1 cellular context compared by ENCODE assay signal in the genomic region with DNA sequence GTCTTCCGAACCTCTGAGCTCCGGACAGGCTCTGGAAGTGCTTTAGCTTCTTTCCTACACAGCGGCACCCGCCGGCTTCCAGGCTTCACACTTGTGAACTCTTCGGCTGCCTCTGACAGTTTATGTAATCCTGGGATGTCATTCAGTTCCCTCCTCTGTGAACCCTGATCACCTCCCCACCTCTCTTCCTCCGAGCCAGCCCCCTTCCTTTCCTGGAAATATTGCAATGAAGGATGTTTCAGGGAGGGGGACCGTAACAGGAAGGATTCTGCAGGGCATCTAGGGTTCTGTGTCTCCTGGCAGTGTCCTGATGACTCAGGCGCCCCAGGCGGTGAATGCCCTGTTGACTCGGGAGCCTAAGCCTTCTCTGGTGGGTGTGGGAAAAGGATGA.
TF ChIP-seq lines count a peak whose summit lies in the region.

Gene CD14, minus strand, starts transcription at position 95 of the 391 bp plus-strand sequence. CDS start 104 bp downstream, outside the sequence.

TF ChIP-seq in H1, 55 proteins besides CTCF, POLR2A, EP300 and RAD21 (continued from another document):
- TF ChIP-seq, protein P1, sequence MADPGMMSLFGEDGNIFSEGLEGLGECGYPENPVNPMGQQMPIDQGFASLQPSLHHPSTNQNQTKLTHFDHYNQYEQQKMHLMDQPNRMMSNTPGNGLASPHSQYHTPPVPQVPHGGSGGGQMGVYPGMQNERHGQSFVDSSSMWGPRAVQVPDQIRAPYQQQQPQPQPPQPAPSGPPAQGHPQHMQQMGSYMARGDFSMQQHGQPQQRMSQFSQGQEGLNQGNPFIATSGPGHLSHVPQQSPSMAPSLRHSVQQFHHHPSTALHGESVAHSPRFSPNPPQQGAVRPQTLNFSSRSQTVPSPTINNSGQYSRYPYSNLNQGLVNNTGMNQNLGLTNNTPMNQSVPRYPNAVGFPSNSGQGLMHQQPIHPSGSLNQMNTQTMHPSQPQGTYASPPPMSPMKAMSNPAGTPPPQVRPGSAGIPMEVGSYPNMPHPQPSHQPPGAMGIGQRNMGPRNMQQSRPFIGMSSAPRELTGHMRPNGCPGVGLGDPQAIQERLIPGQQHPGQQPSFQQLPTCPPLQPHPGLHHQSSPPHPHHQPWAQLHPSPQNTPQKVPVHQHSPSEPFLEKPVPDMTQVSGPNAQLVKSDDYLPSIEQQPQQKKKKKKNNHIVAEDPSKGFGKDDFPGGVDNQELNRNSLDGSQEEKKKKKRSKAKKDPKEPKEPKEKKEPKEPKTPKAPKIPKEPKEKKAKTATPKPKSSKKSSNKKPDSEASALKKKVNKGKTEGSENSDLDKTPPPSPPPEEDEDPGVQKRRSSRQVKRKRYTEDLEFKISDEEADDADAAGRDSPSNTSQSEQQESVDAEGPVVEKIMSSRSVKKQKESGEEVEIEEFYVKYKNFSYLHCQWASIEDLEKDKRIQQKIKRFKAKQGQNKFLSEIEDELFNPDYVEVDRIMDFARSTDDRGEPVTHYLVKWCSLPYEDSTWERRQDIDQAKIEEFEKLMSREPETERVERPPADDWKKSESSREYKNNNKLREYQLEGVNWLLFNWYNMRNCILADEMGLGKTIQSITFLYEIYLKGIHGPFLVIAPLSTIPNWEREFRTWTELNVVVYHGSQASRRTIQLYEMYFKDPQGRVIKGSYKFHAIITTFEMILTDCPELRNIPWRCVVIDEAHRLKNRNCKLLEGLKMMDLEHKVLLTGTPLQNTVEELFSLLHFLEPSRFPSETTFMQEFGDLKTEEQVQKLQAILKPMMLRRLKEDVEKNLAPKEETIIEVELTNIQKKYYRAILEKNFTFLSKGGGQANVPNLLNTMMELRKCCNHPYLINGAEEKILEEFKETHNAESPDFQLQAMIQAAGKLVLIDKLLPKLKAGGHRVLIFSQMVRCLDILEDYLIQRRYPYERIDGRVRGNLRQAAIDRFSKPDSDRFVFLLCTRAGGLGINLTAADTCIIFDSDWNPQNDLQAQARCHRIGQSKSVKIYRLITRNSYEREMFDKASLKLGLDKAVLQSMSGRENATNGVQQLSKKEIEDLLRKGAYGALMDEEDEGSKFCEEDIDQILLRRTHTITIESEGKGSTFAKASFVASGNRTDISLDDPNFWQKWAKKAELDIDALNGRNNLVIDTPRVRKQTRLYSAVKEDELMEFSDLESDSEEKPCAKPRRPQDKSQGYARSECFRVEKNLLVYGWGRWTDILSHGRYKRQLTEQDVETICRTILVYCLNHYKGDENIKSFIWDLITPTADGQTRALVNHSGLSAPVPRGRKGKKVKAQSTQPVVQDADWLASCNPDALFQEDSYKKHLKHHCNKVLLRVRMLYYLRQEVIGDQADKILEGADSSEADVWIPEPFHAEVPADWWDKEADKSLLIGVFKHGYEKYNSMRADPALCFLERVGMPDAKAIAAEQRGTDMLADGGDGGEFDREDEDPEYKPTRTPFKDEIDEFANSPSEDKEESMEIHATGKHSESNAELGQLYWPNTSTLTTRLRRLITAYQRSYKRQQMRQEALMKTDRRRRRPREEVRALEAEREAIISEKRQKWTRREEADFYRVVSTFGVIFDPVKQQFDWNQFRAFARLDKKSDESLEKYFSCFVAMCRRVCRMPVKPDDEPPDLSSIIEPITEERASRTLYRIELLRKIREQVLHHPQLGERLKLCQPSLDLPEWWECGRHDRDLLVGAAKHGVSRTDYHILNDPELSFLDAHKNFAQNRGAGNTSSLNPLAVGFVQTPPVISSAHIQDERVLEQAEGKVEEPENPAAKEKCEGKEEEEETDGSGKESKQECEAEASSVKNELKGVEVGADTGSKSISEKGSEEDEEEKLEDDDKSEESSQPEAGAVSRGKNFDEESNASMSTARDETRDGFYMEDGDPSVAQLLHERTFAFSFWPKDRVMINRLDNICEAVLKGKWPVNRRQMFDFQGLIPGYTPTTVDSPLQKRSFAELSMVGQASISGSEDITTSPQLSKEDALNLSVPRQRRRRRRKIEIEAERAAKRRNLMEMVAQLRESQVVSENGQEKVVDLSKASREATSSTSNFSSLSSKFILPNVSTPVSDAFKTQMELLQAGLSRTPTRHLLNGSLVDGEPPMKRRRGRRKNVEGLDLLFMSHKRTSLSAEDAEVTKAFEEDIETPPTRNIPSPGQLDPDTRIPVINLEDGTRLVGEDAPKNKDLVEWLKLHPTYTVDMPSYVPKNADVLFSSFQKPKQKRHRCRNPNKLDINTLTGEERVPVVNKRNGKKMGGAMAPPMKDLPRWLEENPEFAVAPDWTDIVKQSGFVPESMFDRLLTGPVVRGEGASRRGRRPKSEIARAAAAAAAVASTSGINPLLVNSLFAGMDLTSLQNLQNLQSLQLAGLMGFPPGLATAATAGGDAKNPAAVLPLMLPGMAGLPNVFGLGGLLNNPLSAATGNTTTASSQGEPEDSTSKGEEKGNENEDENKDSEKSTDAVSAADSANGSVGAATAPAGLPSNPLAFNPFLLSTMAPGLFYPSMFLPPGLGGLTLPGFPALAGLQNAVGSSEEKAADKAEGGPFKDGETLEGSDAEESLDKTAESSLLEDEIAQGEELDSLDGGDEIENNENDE (IDR thresholded peaks at IDR 0.05; ENCODE audit: insufficient replicate concordance, low read length) = no peak
- no peak for TF ChIP-seq SUZ12 (IDR thresholded peaks at IDR 0.05; ENCODE audit: low read length)
- TF ChIP-seq ATF2 (IDR thresholded peaks at IDR 0.05; ENCODE audit: low read length) = no peak
- no peak for TF ChIP-seq SIRT6 (IDR thresholded peaks at IDR 0.05; ENCODE audit: low read length)
- no peak for TF ChIP-seq SIX5 (IDR thresholded peaks at IDR 0.05; ENCODE audit: low read depth, low read length)
- no peak for TF ChIP-seq RBBP5 (IDR thresholded peaks at IDR 0.05; ENCODE audit: borderline replicate concordance, low read depth, low read length)
- TF ChIP-seq, protein P2, sequence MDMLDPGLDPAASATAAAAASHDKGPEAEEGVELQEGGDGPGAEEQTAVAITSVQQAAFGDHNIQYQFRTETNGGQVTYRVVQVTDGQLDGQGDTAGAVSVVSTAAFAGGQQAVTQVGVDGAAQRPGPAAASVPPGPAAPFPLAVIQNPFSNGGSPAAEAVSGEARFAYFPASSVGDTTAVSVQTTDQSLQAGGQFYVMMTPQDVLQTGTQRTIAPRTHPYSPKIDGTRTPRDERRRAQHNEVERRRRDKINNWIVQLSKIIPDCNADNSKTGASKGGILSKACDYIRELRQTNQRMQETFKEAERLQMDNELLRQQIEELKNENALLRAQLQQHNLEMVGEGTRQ (IDR thresholded peaks at IDR 0.05; ENCODE audit: low read length) = no peak
- TF ChIP-seq POU5F1 (IDR thresholded peaks at IDR 0.05; ENCODE audit: low read depth, low read length) = no peak
- TF ChIP-seq SAP30 (IDR thresholded peaks at IDR 0.05; ENCODE audit: insufficient read depth, insufficient replicate concordance, low read length) = no peak
- no peak for TF ChIP-seq CTBP2 (IDR thresholded peaks at IDR 0.05; ENCODE audit: borderline replicate concordance, insufficient read depth, insufficient read length, low read length)
- TF ChIP-seq CEBPB (IDR thresholded peaks at IDR 0.05; ENCODE audit: low read depth, low read length) = no peak
- no peak for TF ChIP-seq NRF1 (IDR thresholded peaks at IDR 0.05; ENCODE audit: low read depth, low read length)
- TF ChIP-seq, protein P3, sequence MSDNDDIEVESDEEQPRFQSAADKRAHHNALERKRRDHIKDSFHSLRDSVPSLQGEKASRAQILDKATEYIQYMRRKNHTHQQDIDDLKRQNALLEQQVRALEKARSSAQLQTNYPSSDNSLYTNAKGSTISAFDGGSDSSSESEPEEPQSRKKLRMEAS (IDR thresholded peaks at IDR 0.05) = no peak
- no peak for TF ChIP-seq SP1 (IDR thresholded peaks at IDR 0.05; ENCODE audit: low read depth, low read length)
- TF ChIP-seq BCL11A (IDR thresholded peaks at IDR 0.05; ENCODE audit: low read depth in 2 of 2, low read length in 2 of 2) = no peak
- no peak for TF ChIP-seq TBP (IDR thresholded peaks at IDR 0.05; ENCODE audit: low read depth, low read length)
- no peak for TF ChIP-seq KDM5A (IDR thresholded peaks at IDR 0.05; ENCODE audit: low read length)
